In the genomic region with DNA sequence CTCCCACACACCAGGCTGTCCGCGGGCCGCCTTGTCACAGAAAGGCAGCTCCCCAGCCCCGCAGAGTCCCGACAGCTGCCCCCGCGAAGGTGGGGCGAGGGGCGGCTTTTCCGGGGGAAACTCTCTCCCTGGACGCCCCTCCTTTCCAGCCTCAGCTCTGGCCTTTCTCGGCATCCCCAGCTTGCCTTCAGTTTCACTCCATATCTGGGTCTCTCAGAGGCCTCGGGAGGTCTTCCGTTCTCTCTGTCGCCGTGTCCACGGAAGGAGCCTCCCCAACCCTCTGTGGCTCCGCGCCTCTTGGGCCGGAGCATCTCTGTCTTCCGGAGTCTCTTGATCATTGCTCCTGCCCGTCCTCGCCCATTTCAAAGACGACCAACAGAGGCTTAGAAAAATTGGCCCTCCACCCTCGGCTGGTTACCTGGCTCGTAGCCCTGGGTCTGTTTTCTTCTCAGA, we compare ENCODE assay signal across 9 cellular contexts. TPM values are rescaled to one million over a fixed set of nuclear protein-coding genes. Genes with fewer than 3 reads are reported as not detected.
DNase-seq lines count a peak whose midpoint lies in the region; ATAC-seq, FAIRE-seq and TF ChIP-seq lines count a peak whose summit lies in the region.
"Had no signal": no experiment of that assay in that cellular context is flagged by ENCODE, and none has a peak within 500 bp of the region (broad histone marks: within the 10 kb centered on the region; RNA-seq: fewer than 3 reads in every experiment).

No MANE protein-coding gene starts in this region.

- DNase-seq in epithelial cell of proximal tubule (ENCODE audit: low read depth) (no peak), gastrocnemius medialis (no peak), NCI-H774 (lab: John Stamatoyannopoulos, UW) (no peak), frontal cortex (ENCODE audit: low spot score in 2 of 2) (no peak), HuH-7 (ENCODE audit: low spot score) (no peak), RCC 7860 (ENCODE audit: low spot score) (no peak)

- ATAC-seq in HG03520 (IDR thresholded peaks at IDR 0.05; ENCODE audit: unreplicated experiment) (peak; percentile 45), gastrocnemius medialis (no peak)

- in situ Hi-C loops in GM18951 (cut with MboI; ENCODE audit: low sequenced_read_pairs, unreplicated experiment) (no loop called here), gastrocnemius medialis (cut with MboI; ENCODE audit: low sequenced_read_pairs in 4 of 4) (no loop called here)

- H3K4me3 ChIP-seq in epithelial cell of proximal tubule (ENCODE audit: low read depth, low read length) (peak overlapping the region; percentile 31), gastrocnemius medialis (peak overlapping the region; percentile 29 to 46 (median 33))

- FAIRE-seq in frontal cortex (lab: Jason Lieb, UNC) (no peak), RCC 7860 (lab: Jason Lieb, UNC) (no peak)
- FAIRE-seq: HTR-8/SVneo had no signal

- H3K9me3 ChIP-seq in gastrocnemius medialis = no peaks in the 10 kb centered on the region

- TF ChIP-seq CTCF in epithelial cell of proximal tubule (conservative IDR thresholded peaks at IDR 0.05; ENCODE audit: low read depth, low read length) (no peak), gastrocnemius medialis (IDR thresholded peaks at IDR 0.05 in 4 of 5, conservative IDR thresholded peaks at IDR 0.05 in 1 of 5) (no peak)

- H3K27ac ChIP-seq in gastrocnemius medialis = no peak overlapping the region

- TF ChIP-seq POLR2A in GM18951 (IDR thresholded peaks at IDR 0.05; ENCODE audit: extremely low read depth, insufficient read depth, insufficient read length) (peak; percentile 30), gastrocnemius medialis (IDR thresholded peaks at IDR 0.05) (no peak)

- peaks cover 82 to 87% (median 87%) of the 10 kb centered on the region in 3 donors for H3K27me3 ChIP-seq in gastrocnemius medialis

- no peaks in the 10 kb centered on the region for H3K36me3 ChIP-seq in gastrocnemius medialis

- intact Hi-C loops in gastrocnemius medialis (cut with DNase I; ENCODE audit: low total_unique reads) = no loop called here

- H3K4me1 ChIP-seq in gastrocnemius medialis = peaks cover 4 to 34% of the 10 kb centered on the region in 2 donors

RNA-seq across cellular contexts. Expression of gene MSX1, which starts 6.1 kb away (rescaled TPM):
- total RNA-seq in epithelial cell of proximal tubule (0.65 and 1.6 TPM in 2 replicates), gastrocnemius medialis (1 to 10 TPM; 1.2 to 4.4 (median 2.5) TPM), frontal cortex (2.9 TPM)
